Comparison of ENCODE assay signal across 29 cellular contexts in genomic region chrX:150372280-150372679, GRCh38. TPM values are rescaled to one million over a fixed set of nuclear protein-coding genes. Genes with fewer than 3 reads are reported as not detected.
DNase-seq lines count a peak whose midpoint lies in the region; ATAC-seq and TF ChIP-seq lines count a peak whose summit lies in the region.
"Had no signal": no experiment of that assay in that cellular context is flagged by ENCODE, and none has a peak within 500 bp of the region (broad histone marks: within the 10 kb centered on the region; RNA-seq: fewer than 3 reads in every experiment).

No MANE protein-coding gene starts in this region.

- intact Hi-C loops in left cardiac atrium (cut with DNase I): no loop called here
- intact Hi-C loops in left ventricle myocardium superior (cut with micrococcal nuclease): no loop called here

- H3K4me3 ChIP-seq in right atrium auricular region: no peak overlapping the region
- H3K4me3 ChIP-seq: breast epithelium, transverse colon had no signal

- H3K27me3 ChIP-seq in right atrium auricular region: no peaks in the 10 kb centered on the region
- H3K27me3 ChIP-seq: BE2C, transverse colon had no signal

- no peaks in the 10 kb centered on the region for H3K4me1 ChIP-seq in right atrium auricular region
- H3K4me1 ChIP-seq: BE2C, breast epithelium, parathyroid adenoma, transverse colon had no signal

- no peak for DNase-seq in left cardiac atrium
- DNase-seq in right atrium auricular region (ENCODE audit: low spot score): no peak
- no peak for DNase-seq in left ventricle myocardium superior
- DNase-seq in putamen (ENCODE audit: low spot score): peak; percentile 83
- DNase-seq in SKM-1 (lab: John Stamatoyannopoulos, UW; ENCODE audit: unreplicated experiment): no peak
- no peak for DNase-seq in NCI-H526 treated with DMSO at 0.1 percent for 48 hours (lab: John Stamatoyannopoulos, UW)
- no peak for DNase-seq in activated naive CD4-positive, alpha-beta T cell treated with anti-CD3 and anti-CD28 coated beads, Interleukin-2, amount 50 U/mL, for 16 hours
- DNase-seq: activated B cell treated with CpG ODN at 0.5 μM for 24 hours; activated CD4-positive, alpha-beta T cell treated with anti-CD3 and anti-CD28 coated beads, Interleukin-2, amount 50 U/mL, for 48 hours; activated gamma-delta T cell; BE2C; COR-L47; DMS79; foreskin fibroblast; kidney; MV-4-11; NCI-H2171 treated with DMSO at 0.1 percent for 48 hours; NCI-H526; stimulated activated CD4-positive, alpha-beta T cell treated with anti-CD3 and anti-CD28 coated beads, Interleukin-4, amount 100 ng/mL, for 1 hour; stimulated activated naive CD4-positive, alpha-beta T cell; T-helper 9 cell; transverse colon had no signal

- H3K27ac ChIP-seq in right atrium auricular region: peak overlapping the region in 1 of 2 donors; percentile 31
- H3K27ac ChIP-seq: breast epithelium, epithelial cell of prostate, KMS-11, parathyroid adenoma had no signal

- no peaks in the 10 kb centered on the region for H3K9me3 ChIP-seq in right atrium auricular region
- H3K9me3 ChIP-seq: BE2C, breast epithelium, transverse colon had no signal

- H3K36me3 ChIP-seq in right atrium auricular region: no peaks in the 10 kb centered on the region
- H3K36me3 ChIP-seq: BE2C, breast epithelium, transverse colon had no signal

- no peak for TF ChIP-seq CTCF in right atrium auricular region (IDR thresholded peaks at IDR 0.05)

- ATAC-seq in left cardiac atrium (peak; percentile 24 to 76), left ventricle myocardium superior (peak; percentile 38), HG03196 (IDR thresholded peaks at IDR 0.05; ENCODE audit: unreplicated experiment) (no peak)
- ATAC-seq: natural killer cell treated with Interleukin-12 subunit alpha and Interleukin-12 subunit beta and Interleukin-15 and Interleukin-18, amount 100 ng/mL, for 72 hours; SK-N-SH treated with all-trans-retinoic acid at 6 μM for 48 hours had no signal

RNA-seq across cellular contexts. Expression of gene MAMLD1, which starts 9.2 kb away (rescaled TPM):
- total RNA-seq in left cardiac atrium (1 to 10 TPM; 2.7 to 3.2 TPM), right atrium auricular region (1 to 10 TPM in 1 of 2 donors, under 1 TPM in 1; 0.56 to 3.3 TPM), left ventricle myocardium superior (2.3 TPM)
